In genomic region chr9:5854032-5854792, GRCh38 we compare ENCODE assay signal across 28 cellular contexts. TPM values are rescaled to one million over a fixed set of nuclear protein-coding genes. Genes with fewer than 3 reads are reported as not detected.
DNase-seq lines count a peak whose midpoint lies in the region; ATAC-seq lines count a peak whose summit lies in the region.
"Had no signal": no experiment of that assay in that cellular context is flagged by ENCODE, and none has a peak within 500 bp of the region (broad histone marks: within the 10 kb centered on the region; RNA-seq: fewer than 3 reads in every experiment).

No MANE protein-coding gene starts in this region.

- no peaks in the 10 kb centered on the region for H3K27me3 Mint-ChIP-seq in activated CD4-positive, alpha-beta T cell treated with anti-CD3 and anti-CD28 coated beads, Interleukin-2, amount 10 ng/mL, durations not matched to agents 7 days and 5 days
- H3K27me3 Mint-ChIP-seq in activated T-cell treated with anti-CD3 and anti-CD28 coated beads, Interleukin-2, amount 50 U/mL, for 4 hours (ENCODE audit: low read depth): no peaks in the 10 kb centered on the region
- peaks cover 0 to 2% (median 0%) of the 10 kb centered on the region in 3 donors for H3K27me3 Mint-ChIP-seq in immature natural killer cell (ENCODE audit: low read depth in 3 of 3)

- peaks cover 50% of the 10 kb centered on the region for H3K4me1 Mint-ChIP-seq in activated CD4-positive, alpha-beta T cell treated with anti-CD3 and anti-CD28 coated beads, Interleukin-2, amount 10 ng/mL, durations not matched to agents 7 days and 5 days
- H3K4me1 Mint-ChIP-seq in activated T-cell treated with anti-CD3 and anti-CD28 coated beads, Interleukin-2, amount 50 U/mL, for 4 hours (ENCODE audit: low read depth): peaks cover 44% of the 10 kb centered on the region
- peaks cover 55 to 66% of the 10 kb centered on the region in 2 donors for H3K4me1 Mint-ChIP-seq in immature natural killer cell
- H3K4me1 Mint-ChIP-seq: memory B cell had no signal

- H3K9me3 Mint-ChIP-seq in activated CD4-positive, alpha-beta T cell treated with anti-CD3 and anti-CD28 coated beads, Interleukin-2, amount 10 ng/mL, durations not matched to agents 7 days and 5 days: peaks cover 7% of the 10 kb centered on the region
- no peaks in the 10 kb centered on the region for H3K9me3 Mint-ChIP-seq in activated T-cell treated with anti-CD3 and anti-CD28 coated beads, Interleukin-2, amount 50 U/mL, for 4 hours
- no peaks in the 10 kb centered on the region for H3K9me3 Mint-ChIP-seq in immature natural killer cell
- H3K9me3 Mint-ChIP-seq: H9, memory B cell had no signal

- no peak overlapping the region for H3K4me3 Mint-ChIP-seq in activated CD4-positive, alpha-beta T cell treated with anti-CD3 and anti-CD28 coated beads, Interleukin-2, amount 10 ng/mL, durations not matched to agents 7 days and 5 days
- H3K4me3 Mint-ChIP-seq in activated T-cell treated with anti-CD3 and anti-CD28 coated beads, Interleukin-2, amount 50 U/mL, for 4 hours: no peak overlapping the region
- peak overlapping the region in 4 of 5 donors; percentile 2 to 30 (median 12) for H3K4me3 Mint-ChIP-seq in immature natural killer cell
- H3K4me3 Mint-ChIP-seq: H9, memory B cell had no signal

- POLR2A ChIA-PET in activated CD4-positive, alpha-beta T cell treated with anti-CD3 and anti-CD28 coated beads, Interleukin-2, amount 10 ng/mL, durations not matched to agents 7 days and 5 days (lab: Charles Lee): interaction anchor here (1.1 kb wide), 1 partner anchor 21 kb away, joined by 3 read pairs; the partner anchor contains the start of gene ERMP1

- peak overlapping the region; percentile 26 for H3K27ac Mint-ChIP-seq in activated CD4-positive, alpha-beta T cell treated with anti-CD3 and anti-CD28 coated beads, Interleukin-2, amount 10 ng/mL, durations not matched to agents 7 days and 5 days
- peak overlapping the region; percentile 57 to 89 (median 82) for H3K27ac Mint-ChIP-seq in immature natural killer cell
- H3K27ac Mint-ChIP-seq: H9, memory B cell had no signal

- DNase-seq in activated CD4-positive, alpha-beta T cell treated with anti-CD3 and anti-CD28 coated beads, Interleukin-2, amount 10 ng/mL, durations not matched to agents 7 days and 5 days: no peak
- no peak for DNase-seq in activated CD4-positive, alpha-beta T cell treated with anti-CD3 and anti-CD28 coated beads, Interleukin-2, amount 50 U/mL, for 4 hours
- DNase-seq in activated T-cell treated with anti-CD3 and anti-CD28 coated beads, Interleukin-2, amount 50 U/mL, for 4 hours: no peak
- DNase-seq in immature natural killer cell (no peak), HUDEP-2 (lab: John Stamatoyannopoulos, UW; ENCODE audit: unreplicated experiment in 76 of 76) (no peak), ureter (ENCODE audit: low spot score) (no peak)
- DNase-seq: activated CD4-positive, alpha-beta T cell treated with anti-CD3 and anti-CD28 coated beads for 1 hour; adrenal gland; BE2C; brain microvascular endothelial cell; DND-41; foreskin melanocyte; H9; left colon; NCI-H1694; NCI-H2171; NCI-H524; SIG-M5; substantia nigra; upper lobe of right lung had no signal

- H3K36me3 Mint-ChIP-seq in activated CD4-positive, alpha-beta T cell treated with anti-CD3 and anti-CD28 coated beads, Interleukin-2, amount 10 ng/mL, durations not matched to agents 7 days and 5 days (ENCODE audit: low read depth): peaks cover 17% of the 10 kb centered on the region
- peaks cover 5% of the 10 kb centered on the region for H3K36me3 Mint-ChIP-seq in activated T-cell treated with anti-CD3 and anti-CD28 coated beads, Interleukin-2, amount 50 U/mL, for 4 hours (ENCODE audit: insufficient read depth)
- H3K36me3 Mint-ChIP-seq in immature natural killer cell: peaks cover 6 to 20% (median 18%) of the 10 kb centered on the region in 3 donors

- CTCF ChIA-PET in activated CD4-positive, alpha-beta T cell treated with anti-CD3 and anti-CD28 coated beads, Interleukin-2, amount 10 ng/mL, durations not matched to agents 7 days and 5 days (lab: Charles Lee): interaction anchor here (0.8 to 3.8 kb wide), 5 partner anchors 9 to 173 kb away, joined by 3 to 14 read pairs (median 4); partner anchors contain the start of gene ERMP1

- ATAC-seq in GM18868 (IDR thresholded peaks at IDR 0.05; ENCODE audit: unreplicated experiment) (peak; percentile 27), HG02840 (IDR thresholded peaks at IDR 0.05; ENCODE audit: low FRiP score, unreplicated experiment) (no peak)
- peak; percentile 20 to 31 for ATAC-seq in activated T-cell treated with anti-CD3 and anti-CD28 coated beads, Interleukin-2, amount 50 U/mL, for 4 hours
- ATAC-seq: esophagus mucosa, left colon, Panc1, sciatic nerve, upper lobe of right lung had no signal

RNA-seq across cellular contexts. Expression of gene ERMP1, which starts 21.3 kb away (rescaled TPM):
- total RNA-seq in activated CD4-positive, alpha-beta T cell treated with anti-CD3 and anti-CD28 coated beads, Interleukin-2, amount 10 ng/mL, durations not matched to agents 7 days and 5 days: 10 to 100 TPM; 24.2 to 25.1 TPM
- 1 to 10 TPM; 6.7 to 7.5 (median 6.9) TPM for total RNA-seq in activated T-cell treated with anti-CD3 and anti-CD28 coated beads, Interleukin-2, amount 50 U/mL, for 4 hours
- 10 to 100 TPM; 19.6 to 54.2 (median 31.0) TPM for polyA plus RNA-seq in immature natural killer cell
- 106 TPM for total RNA-seq in ureter

RNA-seq across cellular contexts. Expression of gene MLANA, which starts 36.5 kb away (rescaled TPM):
- total RNA-seq in activated CD4-positive, alpha-beta T cell treated with anti-CD3 and anti-CD28 coated beads, Interleukin-2, amount 10 ng/mL, durations not matched to agents 7 days and 5 days: not detected
- not detected for total RNA-seq in activated T-cell treated with anti-CD3 and anti-CD28 coated beads, Interleukin-2, amount 50 U/mL, for 4 hours
- under 1 TPM in 1 of 3 donors, not detected in 2; 0.27 TPM for polyA plus RNA-seq in immature natural killer cell
- total RNA-seq in ureter: not detected
- total RNA-seq: A673, adrenal gland, esophagus mucosa, H9, left colon, posterior vena cava, sciatic nerve, upper lobe of right lung had no signal
- polyA plus RNA-seq: adrenal gland had no signal

Comparison
In these comparisons a context has a peak if more than half of its experiments do, and no peak if none do; other contexts are left out.
1. H3K4me3 Mint-ChIP-seq: peak in immature natural killer cell (4 of 5); none in activated CD4-positive, alpha-beta T cell treated with anti-CD3 and anti-CD28 coated beads, Interleukin-2, amount 10 ng/mL, durations not matched to agents 7 days and 5 days (single experiment) and activated T-cell treated with anti-CD3 and anti-CD28 coated beads, Interleukin-2, amount 50 U/mL, for 4 hours (single experiment).